In the genomic region with DNA sequence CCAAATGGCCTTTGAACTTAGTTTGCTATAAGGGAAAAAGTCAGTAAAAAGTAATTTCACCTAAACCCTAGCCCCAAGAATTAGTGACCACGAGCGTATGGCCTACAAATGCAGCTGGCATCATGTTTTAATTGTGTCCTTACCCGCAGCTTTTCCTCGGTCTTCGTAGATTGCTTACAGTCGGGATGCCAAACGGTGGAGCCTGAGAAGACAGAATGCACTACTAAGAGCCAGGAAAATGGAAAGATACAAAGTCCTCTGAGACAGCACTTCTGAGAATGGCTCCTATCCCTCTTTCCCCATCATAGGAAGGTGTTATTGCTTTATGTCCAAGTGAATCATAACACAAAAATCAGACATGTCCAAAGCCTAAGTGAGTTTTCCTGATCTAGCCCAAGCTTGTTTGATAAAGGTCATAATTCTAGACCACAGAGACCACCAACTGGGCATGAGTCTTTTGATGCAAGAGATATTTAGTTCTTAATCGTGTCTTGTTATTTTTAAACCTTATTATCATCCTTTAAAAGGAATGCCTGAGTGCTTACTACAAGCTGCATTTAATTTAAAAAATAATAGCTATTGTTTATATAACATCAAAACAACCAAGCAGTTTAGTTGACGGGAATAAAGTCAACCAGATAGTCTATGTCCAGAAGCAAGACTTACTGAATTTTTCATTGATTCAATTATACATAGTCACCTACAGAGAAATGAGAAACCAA, we compare ENCODE assay signal across 19 cellular contexts.
A peak's percentile ranks its signal among the peaks of the same experiment; 100 is the strongest.
DNase-seq lines count a peak whose midpoint lies in the region; ATAC-seq and TF ChIP-seq lines count a peak whose summit lies in the region.
"Had no signal": no experiment of that assay in that cellular context is flagged by ENCODE, and none has a peak within 500 bp of the region (broad histone marks: within the 10 kb centered on the region; RNA-seq: fewer than 3 reads in every experiment).

No MANE protein-coding gene starts in this region.

- 0 out of 2 replicates have a peak overlapping the region, but pooled peaks have one; percentile 0 for H3K9ac ChIP-seq in HCT116 (ENCODE audit: low read length)
- H3K9ac ChIP-seq: BLaER1 treated with 17β-estradiol and CSF1 and Interleukin-3, amounts not matched to agents 10 nM and 100 nM had no signal

- peaks cover 3% of the 10 kb centered on the region for H3K9me3 Mint-ChIP-seq in activated CD4-positive, alpha-beta T cell treated with anti-CD3 and anti-CD28 coated beads for 36 hours (ENCODE audit: low read depth)
- H3K9me3 Mint-ChIP-seq in activated CD4-positive, alpha-beta memory T cell treated with anti-CD3 and anti-CD28 coated beads, Interleukin-2, amount 10 ng/mL, durations not matched to agents 7 days and 5 days = peaks cover 9% of the 10 kb centered on the region
- H3K9me3 Mint-ChIP-seq: type B pancreatic cell had no signal

- H3K4me1 ChIP-seq in HCT116 (ENCODE audit: control insufficient read depth in 1 of 2, insufficient read depth in 2 of 2, low read length in 2 of 2) (peaks cover 57 to 66% of the 10 kb centered on the region in 2 experiments), osteoblast (ENCODE audit: insufficient read depth, low read length) (no peaks in the 10 kb centered on the region)

- intact Hi-C loops in activated CD4-positive, alpha-beta T cell treated with anti-CD3 and anti-CD28 coated beads for 36 hours (cut with DNase I, micrococcal nuclease) = loop anchor here in 1 of 2 experiments (1.0 kb wide), 1 partner anchor 53 kb away; no protein-coding TSS in a partner anchor
- intact Hi-C loops in HCT116 (cut with micrococcal nuclease) = no loop called here

- ATAC-seq in activated CD4-positive, alpha-beta T cell treated with anti-CD3 and anti-CD28 coated beads for 36 hours = no peak
- ATAC-seq in HCT116 (peak; percentile 26), esophagus mucosa (no peak), HG03457 (IDR thresholded peaks at IDR 0.05; ENCODE audit: unreplicated experiment) (no peak)
- ATAC-seq: mucosa of descending colon had no signal

- peaks cover 68% of the 10 kb centered on the region for H3K4me1 Mint-ChIP-seq in activated CD4-positive, alpha-beta T cell treated with anti-CD3 and anti-CD28 coated beads for 36 hours
- peaks cover 40% of the 10 kb centered on the region for H3K4me1 Mint-ChIP-seq in activated CD4-positive, alpha-beta memory T cell treated with anti-CD3 and anti-CD28 coated beads, Interleukin-2, amount 10 ng/mL, durations not matched to agents 7 days and 5 days

- POLR2A ChIA-PET in activated CD4-positive, alpha-beta T cell treated with anti-CD3 and anti-CD28 coated beads for 36 hours (lab: Charles Lee) = interaction anchor here (1.2 to 1.6 kb wide), 3 partner anchors 12 to 55 kb away, joined by 3 to 7 read pairs (median 6); no protein-coding TSS in a partner anchor
- POLR2A ChIA-PET in HCT116 (lab: Charles Lee) = no interaction called here
- POLR2A ChIA-PET in activated CD4-positive, alpha-beta memory T cell treated with anti-CD3 and anti-CD28 coated beads, Interleukin-2, amount 10 ng/mL, durations not matched to agents 7 days and 5 days (lab: Charles Lee) = interaction anchor here (2.6 to 4.7 kb wide), 2 partner anchors 11 to 39 kb away, joined by 9 to 26 read pairs; no protein-coding TSS in a partner anchor

- H3K79me2 ChIP-seq in HCT116 (ENCODE audit: insufficient read depth, low read length) = peaks cover 8% of the 10 kb centered on the region
- no peaks in the 10 kb centered on the region for H3K79me2 ChIP-seq in osteoblast (ENCODE audit: insufficient read depth, low read length)

- no peaks in the 10 kb centered on the region for H3K27me3 Mint-ChIP-seq in activated CD4-positive, alpha-beta T cell treated with anti-CD3 and anti-CD28 coated beads for 36 hours
- no peaks in the 10 kb centered on the region for H3K27me3 Mint-ChIP-seq in activated CD4-positive, alpha-beta memory T cell treated with anti-CD3 and anti-CD28 coated beads, Interleukin-2, amount 10 ng/mL, durations not matched to agents 7 days and 5 days
- H3K27me3 Mint-ChIP-seq: type B pancreatic cell had no signal

- DNase-seq in activated CD4-positive, alpha-beta T cell treated with anti-CD3 and anti-CD28 coated beads for 36 hours = no peak
- DNase-seq in activated CD4-positive, alpha-beta T cell treated with anti-CD3 and anti-CD28 coated beads, Interleukin-2, amount 50 U/mL, for 4 hours = no peak
- no peak for DNase-seq in HCT116 (ENCODE audit: low read depth, low spot score)
- no peak for DNase-seq in activated CD4-positive, alpha-beta memory T cell treated with anti-CD3 and anti-CD28 coated beads, Interleukin-2, amount 10 ng/mL, durations not matched to agents 7 days and 5 days
- peak; percentile 8 for DNase-seq in glomerular visceral epithelial cell (ENCODE audit: extremely low spot score)
- DNase-seq in osteoblast (ENCODE audit: insufficient read length, low spot score, missing footprints) = no peak
- DNase-seq: 8988T, amygdala, cortex of kidney, DND-41, head of caudate nucleus, mucosa of descending colon, NCI-H187, NCI-H510A, occipital lobe had no signal

- H3K4me3 ChIP-seq in HCT116 (replicated peaks in 1 of 2; ENCODE audit: low read depth in 1 of 2, low read length in 2 of 2) (no peak overlapping the region), osteoblast (ENCODE audit: insufficient read depth, low read length) (no peak overlapping the region)
- H3K4me3 ChIP-seq: BLaER1 treated with 17β-estradiol and CSF1 and Interleukin-3, amounts not matched to agents 10 nM and 100 nM; mucosa of descending colon had no signal

- peak overlapping the region; percentile 63 for H3K4me2 ChIP-seq in HCT116 (ENCODE audit: low read length)
- no peak overlapping the region for H3K4me2 ChIP-seq in osteoblast (ENCODE audit: insufficient read depth, low read length)
- H3K4me2 ChIP-seq: BLaER1 treated with 17β-estradiol and CSF1 and Interleukin-3, amounts not matched to agents 10 nM and 100 nM had no signal

- H3K27me3 ChIP-seq in HCT116 (ENCODE audit: insufficient read depth, low read length) (no peaks in the 10 kb centered on the region), osteoblast (ENCODE audit: insufficient read depth, low read length) (no peaks in the 10 kb centered on the region)
- H3K27me3 ChIP-seq: BLaER1 treated with 17β-estradiol and CSF1 and Interleukin-3, amounts not matched to agents 10 nM and 100 nM had no signal

- H3K27ac ChIP-seq in HCT116 (ENCODE audit: low read depth, low read length) (peak overlapping the region; percentile 70), osteoblast (ENCODE audit: low read depth, low read length) (no peak overlapping the region)
- H3K27ac ChIP-seq: BLaER1 treated with 17β-estradiol and CSF1 and Interleukin-3, amounts not matched to agents 10 nM and 100 nM had no signal

- H4K20me1 ChIP-seq in HCT116 (ENCODE audit: insufficient read depth) (no peaks in the 10 kb centered on the region), osteoblast (ENCODE audit: insufficient read depth, low read length) (no peaks in the 10 kb centered on the region)
- H4K20me1 ChIP-seq: BLaER1 treated with 17β-estradiol and CSF1 and Interleukin-3, amounts not matched to agents 10 nM and 100 nM had no signal

- TF ChIP-seq RAD21 in HCT116 (IDR thresholded peaks at IDR 0.05; ENCODE audit: low read depth) = no peak

- H3K9me3 ChIP-seq in HCT116 (ENCODE audit: control insufficient read depth in 1 of 2, insufficient read depth in 1 of 2, low read depth in 1 of 2, low read length in 2 of 2) = no peaks in the 10 kb centered on the region
- H3K9me3 ChIP-seq in osteoblast (ENCODE audit: low read depth, low read length) = no peaks in the 10 kb centered on the region
- H3K9me3 ChIP-seq: mucosa of descending colon had no signal

- H3K36me3 Mint-ChIP-seq in activated CD4-positive, alpha-beta T cell treated with anti-CD3 and anti-CD28 coated beads for 36 hours (ENCODE audit: low read depth) = peaks cover 50% of the 10 kb centered on the region
- peaks cover 65% of the 10 kb centered on the region for H3K36me3 Mint-ChIP-seq in activated CD4-positive, alpha-beta memory T cell treated with anti-CD3 and anti-CD28 coated beads, Interleukin-2, amount 10 ng/mL, durations not matched to agents 7 days and 5 days (ENCODE audit: low read depth)

- H2AFZ ChIP-seq in HCT116 (ENCODE audit: low read depth, low read length, poor library complexity, severe bottlenecking) = no peak overlapping the region
- no peak overlapping the region for H2AFZ ChIP-seq in osteoblast (ENCODE audit: low read length)

- no peak for TF ChIP-seq POLR2A in HCT116 (IDR thresholded peaks at IDR 0.05; ENCODE audit: borderline replicate concordance, extremely low read depth, insufficient read depth, insufficient read length)

- RAD21 ChIA-PET in HCT116 (lab: Charles Lee; ENCODE audit: low non-redundant PET in 1 of 2, low total read pairs in 2 of 2, uncharacterized antibody in 2 of 2, unreplicated experiment in 2 of 2) = interaction anchor here (0.6 to 1.2 kb wide), 2 partner anchors 184 to 281 kb away, joined by 3 to 5 read pairs; no protein-coding TSS in a partner anchor

- no peak overlapping the region for H3K4me3 Mint-ChIP-seq in activated CD4-positive, alpha-beta T cell treated with anti-CD3 and anti-CD28 coated beads for 36 hours
- H3K4me3 Mint-ChIP-seq in activated CD4-positive, alpha-beta memory T cell treated with anti-CD3 and anti-CD28 coated beads, Interleukin-2, amount 10 ng/mL, durations not matched to agents 7 days and 5 days = no peak overlapping the region
- H3K4me3 Mint-ChIP-seq: type B pancreatic cell had no signal

- H3K27ac Mint-ChIP-seq in activated CD4-positive, alpha-beta T cell treated with anti-CD3 and anti-CD28 coated beads for 36 hours = peak overlapping the region; percentile 88
- peak overlapping the region; percentile 32 for H3K27ac Mint-ChIP-seq in activated CD4-positive, alpha-beta memory T cell treated with anti-CD3 and anti-CD28 coated beads, Interleukin-2, amount 10 ng/mL, durations not matched to agents 7 days and 5 days
- H3K27ac Mint-ChIP-seq: type B pancreatic cell had no signal

- no TSS peak for BruUV-seq in HCT116 (replicated peaks; lab: Mats Ljungman, UMichigan)

- H3K9me2 ChIP-seq in HCT116 (ENCODE audit: insufficient read depth) = no peaks in the 10 kb centered on the region

- CTCF ChIA-PET in activated CD4-positive, alpha-beta T cell treated with anti-CD3 and anti-CD28 coated beads for 36 hours (lab: Charles Lee) = interaction anchor here (0.7 to 5.1 kb wide), 16 partner anchors 14 to 66 kb away, joined by 3 to 69 read pairs (median 4); no protein-coding TSS in a partner anchor
- CTCF ChIA-PET in HCT116 (lab: Charles Lee) = interaction anchor here (0.6 to 2.5 kb wide), 13 partner anchors 9 to 1804 kb away, joined by 3 to 15 read pairs (median 4); no protein-coding TSS in a partner anchor
- CTCF ChIA-PET in activated CD4-positive, alpha-beta memory T cell treated with anti-CD3 and anti-CD28 coated beads, Interleukin-2, amount 10 ng/mL, durations not matched to agents 7 days and 5 days (lab: Charles Lee) = interaction anchor here (1.0 to 6.9 kb wide), 10 partner anchors 9 to 66 kb away, joined by 3 to 48 read pairs (median 5); no protein-coding TSS in a partner anchor

- H3K36me3 ChIP-seq in HCT116 (ENCODE audit: control insufficient read depth in 1 of 2, insufficient read depth in 2 of 2, low read length in 2 of 2) (0 out of 4 replicates have a peak, but pooled peaks cover 0 to 3% of the 10 kb centered on the region in 2 experiments), osteoblast (ENCODE audit: insufficient read depth, low read length) (no peaks in the 10 kb centered on the region)
- H3K36me3 ChIP-seq: BLaER1 treated with 17β-estradiol and CSF1 and Interleukin-3, amounts not matched to agents 10 nM and 100 nM had no signal

- TF ChIP-seq CTCF in HCT116 (IDR thresholded peaks at IDR 0.05 in 2 of 3, conservative IDR thresholded peaks at IDR 0.05 in 1 of 3; ENCODE audit: borderline replicate concordance in 1 of 3, insufficient read depth in 1 of 3, low read depth in 2 of 3, low read length in 2 of 3) (no peak), osteoblast (IDR thresholded peaks at IDR 0.05; ENCODE audit: extremely low read depth, low read depth, low read length) (no peak)
